In genomic region chr11:35216962-35217667, GRCh38 we compare ENCODE assay signal across 1 cellular context.
TF ChIP-seq lines count a peak whose summit lies in the region.

No MANE protein-coding gene starts in this region.

TF ChIP-seq in HCT116, 20 proteins besides CTCF, POLR2A, EP300 and RAD21 (continued from another document):
- no peak for TF ChIP-seq REST (IDR thresholded peaks at IDR 0.05; ENCODE audit: low read depth)
- no peak for TF ChIP-seq YY1 (IDR thresholded peaks at IDR 0.05; ENCODE audit: extremely low read depth, insufficient replicate concordance, low read depth, low read length)
- TF ChIP-seq MAX (IDR thresholded peaks at IDR 0.05), result no peak
- TF ChIP-seq CBX3 (IDR thresholded peaks at IDR 0.05; ENCODE audit: low read depth), result no peak
